22 cellular contexts compared by ENCODE assay signal in genomic region chr3:56667973-56668579, GRCh38. TPM values are rescaled to one million over a fixed set of nuclear protein-coding genes. Genes with fewer than 3 reads are reported as not detected.
A peak's percentile ranks its signal among the peaks of the same experiment; 100 is the strongest.
DNase-seq lines count a peak whose midpoint lies in the region; ATAC-seq and TF ChIP-seq lines count a peak whose summit lies in the region.
"Had no signal": no experiment of that assay in that cellular context is flagged by ENCODE, and none has a peak within 500 bp of the region (broad histone marks: within the 10 kb centered on the region; RNA-seq: fewer than 3 reads in every experiment).

No MANE protein-coding gene starts in this region.

- peaks cover 6% of the 10 kb centered on the region for H3K9me3 Mint-ChIP-seq in activated CD8-positive, alpha-beta memory T cell treated with anti-CD3 and anti-CD28 coated beads, Interleukin-2, amount 10 ng/mL, durations not matched to agents 7 days and 5 days (ENCODE audit: low read depth)
- H3K9me3 Mint-ChIP-seq in central memory CD8-positive, alpha-beta T cell = no peaks in the 10 kb centered on the region
- H3K9me3 Mint-ChIP-seq in naive thymus-derived CD4-positive, alpha-beta T cell = no peaks in the 10 kb centered on the region
- H3K9me3 Mint-ChIP-seq: brain had no signal

- H3K4me3 Mint-ChIP-seq in activated CD8-positive, alpha-beta memory T cell treated with anti-CD3 and anti-CD28 coated beads, Interleukin-2, amount 10 ng/mL, durations not matched to agents 7 days and 5 days = no peak overlapping the region
- no peak overlapping the region for H3K4me3 Mint-ChIP-seq in central memory CD8-positive, alpha-beta T cell
- peak overlapping the region in 2 of 10 donors; percentile 49 to 58 for H3K4me3 Mint-ChIP-seq in naive thymus-derived CD4-positive, alpha-beta T cell
- H3K4me3 Mint-ChIP-seq: brain had no signal

- H3K27me3 ChIP-seq in PC-3 (ENCODE audit: low read length) (no peaks in the 10 kb centered on the region), vagina (no peaks in the 10 kb centered on the region)
- no peaks in the 10 kb centered on the region for H3K27me3 ChIP-seq in naive thymus-derived CD4-positive, alpha-beta T cell (ENCODE audit: control insufficient read depth in 2 of 2, insufficient read depth in 2 of 2, low read length in 2 of 2)
- H3K27me3 ChIP-seq: dorsolateral prefrontal cortex, esophagus squamous epithelium, neutrophil, upper lobe of right lung had no signal

- no peaks in the 10 kb centered on the region for H3K4me1 ChIP-seq in PC-3 (ENCODE audit: insufficient read depth, low read length)
- H3K4me1 ChIP-seq in naive thymus-derived CD4-positive, alpha-beta T cell (ENCODE audit: control insufficient read depth in 2 of 2, insufficient read depth in 2 of 2, low read length in 2 of 2) = no peaks in the 10 kb centered on the region
- H3K4me1 ChIP-seq in vagina = no peaks in the 10 kb centered on the region
- H3K4me1 ChIP-seq: esophagus squamous epithelium, upper lobe of right lung had no signal

- no peaks in the 10 kb centered on the region for H3K9me3 ChIP-seq in PC-3 (ENCODE audit: low read length)
- H3K9me3 ChIP-seq in naive thymus-derived CD4-positive, alpha-beta T cell (ENCODE audit: control insufficient read depth in 2 of 3, low read length in 3 of 3) = no peaks in the 10 kb centered on the region
- no peaks in the 10 kb centered on the region for H3K9me3 ChIP-seq in vagina
- H3K9me3 ChIP-seq: esophagus squamous epithelium, neutrophil, upper lobe of right lung had no signal

- H3K4me3 ChIP-seq in PC-3 (ENCODE audit: low read length) = no peak overlapping the region
- H3K4me3 ChIP-seq in naive thymus-derived CD4-positive, alpha-beta T cell (ENCODE audit: low read length) = no peak overlapping the region
- H3K4me3 ChIP-seq in vagina = no peak overlapping the region
- H3K4me3 ChIP-seq: dorsolateral prefrontal cortex, esophagus squamous epithelium, upper lobe of right lung had no signal

- no peak for TF ChIP-seq CTCF in PC-3 (conservative IDR thresholded peaks at IDR 0.05; ENCODE audit: low read depth, low read length)
- no peak for TF ChIP-seq CTCF in vagina (IDR thresholded peaks at IDR 0.05)

- no peak overlapping the region for H3K4me2 ChIP-seq in PC-3 (ENCODE audit: low read length)

- POLR2A ChIA-PET in PC-3 (lab: Charles Lee; ENCODE audit: unreplicated experiment) = interaction anchor here (0.6 kb wide), 1 partner anchor 14 kb away, joined by 7 read pairs; no protein-coding TSS in a partner anchor
- POLR2A ChIA-PET in naive thymus-derived CD4-positive, alpha-beta T cell (lab: Charles Lee) = interaction anchor here (0.7 to 1.7 kb wide), 3 partner anchors 14 to 39 kb away, joined by 3 to 7 read pairs (median 4); partner anchors contain the start of gene TASOR

- peaks cover 71% of the 10 kb centered on the region for H3K36me3 Mint-ChIP-seq in activated CD8-positive, alpha-beta memory T cell treated with anti-CD3 and anti-CD28 coated beads, Interleukin-2, amount 10 ng/mL, durations not matched to agents 7 days and 5 days
- H3K36me3 Mint-ChIP-seq in central memory CD8-positive, alpha-beta T cell (ENCODE audit: insufficient read depth) = peaks cover 73% of the 10 kb centered on the region
- peaks cover 21 to 58% (median 47%) of the 10 kb centered on the region in 5 donors for H3K36me3 Mint-ChIP-seq in naive thymus-derived CD4-positive, alpha-beta T cell

- no peaks in the 10 kb centered on the region for H3K9me2 ChIP-seq in PC-3 (replicated peaks; ENCODE audit: low read length)

- H3K79me2 ChIP-seq in PC-3 (ENCODE audit: low read length) = no peaks in the 10 kb centered on the region

- peaks cover 4% of the 10 kb centered on the region for H3F3A ChIP-seq in PC-3 (ENCODE audit: low read length, unreplicated experiment)

- H3K27me3 Mint-ChIP-seq in activated CD8-positive, alpha-beta memory T cell treated with anti-CD3 and anti-CD28 coated beads, Interleukin-2, amount 10 ng/mL, durations not matched to agents 7 days and 5 days = no peaks in the 10 kb centered on the region
- H3K27me3 Mint-ChIP-seq in central memory CD8-positive, alpha-beta T cell = no peaks in the 10 kb centered on the region
- no peaks in the 10 kb centered on the region for H3K27me3 Mint-ChIP-seq in naive thymus-derived CD4-positive, alpha-beta T cell
- H3K27me3 Mint-ChIP-seq: brain had no signal

- peaks cover 22% of the 10 kb centered on the region for H3K4me1 Mint-ChIP-seq in activated CD8-positive, alpha-beta memory T cell treated with anti-CD3 and anti-CD28 coated beads, Interleukin-2, amount 10 ng/mL, durations not matched to agents 7 days and 5 days
- H3K4me1 Mint-ChIP-seq in central memory CD8-positive, alpha-beta T cell = peaks cover 32% of the 10 kb centered on the region
- peaks cover 6 to 43% (median 32%) of the 10 kb centered on the region in 7 donors for H3K4me1 Mint-ChIP-seq in naive thymus-derived CD4-positive, alpha-beta T cell
- H3K4me1 Mint-ChIP-seq: brain had no signal

- ATAC-seq in activated CD8-positive, alpha-beta memory T cell treated with anti-CD3 and anti-CD28 coated beads, Interleukin-2, amount 10 ng/mL, durations not matched to agents 7 days and 5 days = peak; percentile 49
- ATAC-seq in PC-3 (no peak), HG03095 (IDR thresholded peaks at IDR 0.05; ENCODE audit: unreplicated experiment) (no peak), HG02642 (IDR thresholded peaks at IDR 0.05; ENCODE audit: poor library complexity, unreplicated experiment) (no peak)
- no peak for ATAC-seq in central memory CD8-positive, alpha-beta T cell (replicated peaks; ENCODE audit: extremely low read depth, poor library complexity, severe bottlenecking)
- ATAC-seq in naive thymus-derived CD4-positive, alpha-beta T cell = no peak
- ATAC-seq: HepG2, Right ventricle myocardium inferior, upper lobe of right lung had no signal

- intact Hi-C loops in PC-3 (cut with micrococcal nuclease) (no loop called here), vagina (cut with DNase I) (no loop called here)
- intact Hi-C loops in naive thymus-derived CD4-positive, alpha-beta T cell (cut with micrococcal nuclease) = loop anchor here in 1 of 2 donors (2.0 kb wide), 1 partner anchor 15 kb away; no protein-coding TSS in a partner anchor

- DNase-seq in activated CD8-positive, alpha-beta memory T cell treated with anti-CD3 and anti-CD28 coated beads, Interleukin-2, amount 10 ng/mL, durations not matched to agents 7 days and 5 days = no peak
- DNase-seq in activated CD8-positive, alpha-beta memory T cell treated with anti-CD3 and anti-CD28 coated beads, Interleukin-2, amount 50 U/mL, for 48 hours = no peak
- DNase-seq in PC-3 = peak; percentile 16
- DNase-seq in central memory CD8-positive, alpha-beta T cell (ENCODE audit: low spot score in 2 of 2) = no peak
- no peak for DNase-seq in naive thymus-derived CD4-positive, alpha-beta T cell
- no peak for DNase-seq in vagina (ENCODE audit: extremely low spot score in 2 of 2)
- DNase-seq: C1 segment of cervical spinal cord; DMS79; dorsolateral prefrontal cortex; esophagus squamous epithelium; head of caudate nucleus; NCI-H345; stimulated activated CD4-positive, alpha-beta T cell treated with anti-CD3 and anti-CD28 coated beads, Interleukin-15, amount 100 ng/mL, for 24 hours; stimulated activated naive CD4-positive, alpha-beta T cell treated with Interleukin-2 at 50 U/mL for 16 hours; T-helper 1 cell; upper lobe of right lung had no signal

- H3K27ac Mint-ChIP-seq in activated CD8-positive, alpha-beta memory T cell treated with anti-CD3 and anti-CD28 coated beads, Interleukin-2, amount 10 ng/mL, durations not matched to agents 7 days and 5 days = peak overlapping the region; percentile 57
- peak overlapping the region; percentile 57 for H3K27ac Mint-ChIP-seq in central memory CD8-positive, alpha-beta T cell (ENCODE audit: low read depth)
- H3K27ac Mint-ChIP-seq in naive thymus-derived CD4-positive, alpha-beta T cell = peak overlapping the region in 6 of 9 donors; percentile 17 to 43 (median 36)
- H3K27ac Mint-ChIP-seq: brain had no signal

- CTCF ChIA-PET in activated CD8-positive, alpha-beta memory T cell treated with anti-CD3 and anti-CD28 coated beads, Interleukin-2, amount 10 ng/mL, durations not matched to agents 7 days and 5 days (lab: Charles Lee) = interaction anchor here (1.5 kb wide), 1 partner anchor 133 kb away, joined by 4 read pairs; the partner anchor contains the start of gene ARHGEF3
- CTCF ChIA-PET in PC-3 (lab: Charles Lee) = no interaction called here
- CTCF ChIA-PET in naive thymus-derived CD4-positive, alpha-beta T cell (lab: Charles Lee) = interaction anchor here (0.7 kb wide), 1 partner anchor 59 kb away, joined by 3 read pairs; no protein-coding TSS in a partner anchor

- no peaks in the 10 kb centered on the region for H4K20me1 ChIP-seq in PC-3 (ENCODE audit: low read length)

- no peak overlapping the region for H2AFZ ChIP-seq in PC-3 (ENCODE audit: low read length)

- H3K27ac ChIP-seq in PC-3 (ENCODE audit: low read length) (no peak overlapping the region), vagina (no peak overlapping the region)
- no peak overlapping the region for H3K27ac ChIP-seq in naive thymus-derived CD4-positive, alpha-beta T cell (ENCODE audit: low read depth, low read length)
- H3K27ac ChIP-seq: dorsolateral prefrontal cortex, esophagus squamous epithelium, neutrophil, upper lobe of right lung had no signal

- H3K9ac ChIP-seq in PC-3 (ENCODE audit: low read length) = no peak overlapping the region

- peaks cover 56% of the 10 kb centered on the region for H3K36me3 ChIP-seq in PC-3 (ENCODE audit: low read depth, low read length)
- H3K36me3 ChIP-seq in naive thymus-derived CD4-positive, alpha-beta T cell (ENCODE audit: control insufficient read depth in 2 of 3, insufficient read depth in 3 of 3, low read length in 3 of 3) = peaks cover 9 to 77% (median 33%) of the 10 kb centered on the region in 3 experiments
- peaks cover 0 to 72% of the 10 kb centered on the region in 2 donors for H3K36me3 ChIP-seq in vagina

- TF ChIP-seq POLR2A in vagina (IDR thresholded peaks at IDR 0.05) = no peak

- BruUV-seq in PC-3 (replicated peaks; lab: Mats Ljungman, UMichigan) = no TSS peak

RNA-seq across cellular contexts. Expression of gene TASOR, which starts 15.0 kb away (rescaled TPM):
- 10 to 100 TPM; 70.3 to 72.8 TPM for total RNA-seq in activated CD8-positive, alpha-beta memory T cell treated with anti-CD3 and anti-CD28 coated beads, Interleukin-2, amount 10 ng/mL, durations not matched to agents 7 days and 5 days
- total RNA-seq in PC-3 (2014; rRNA removed) (75.0 and 86.8 TPM in 2 replicates), vagina (50.3 TPM)
- 100 to 1,000 TPM in 1 of 5 experiments, 10 to 100 TPM in 4; 61.8 to 113 (median 75.2) TPM for total RNA-seq in naive thymus-derived CD4-positive, alpha-beta T cell
- polyA plus RNA-seq in naive thymus-derived CD4-positive, alpha-beta T cell = 10 to 100 TPM; 24.5 to 26.7 TPM
